1 cellular context compared by ENCODE assay signal in genomic region chr20:54197621-54198604, GRCh38.
TF ChIP-seq lines count a peak whose summit lies in the region.

No MANE protein-coding gene starts in this region.

TF ChIP-seq in H1, 55 proteins besides CTCF, POLR2A, EP300 and RAD21:
- TF ChIP-seq CHD7 (IDR thresholded peaks at IDR 0.05; ENCODE audit: insufficient replicate concordance, low read length) (no peak), MAX (IDR thresholded peaks at IDR 0.05) (no peak), GTF2F1 (IDR thresholded peaks at IDR 0.05; ENCODE audit: borderline replicate concordance, low read depth, low read length) (no peak), MAFK (IDR thresholded peaks at IDR 0.05; ENCODE audit: low read depth, low read length) (no peak), RBBP5 (IDR thresholded peaks at IDR 0.05; ENCODE audit: borderline replicate concordance, low read depth, low read length) (no peak), CTBP2 (IDR thresholded peaks at IDR 0.05; ENCODE audit: borderline replicate concordance, insufficient read depth, insufficient read length, low read length) (no peak)
